8 cellular contexts compared by ENCODE assay signal in genomic region chr16:381788-382717, GRCh38. TPM values are rescaled to one million over a fixed set of nuclear protein-coding genes. Genes with fewer than 3 reads are reported as not detected.
DNase-seq lines count a peak whose midpoint lies in the region; TF ChIP-seq lines count a peak whose summit lies in the region.

TSS of gene PGAP6 (minus strand) at chr16:381978. CDS start at chr16:381821, 157 bp downstream.

- H3K27ac Mint-ChIP-seq in endodermal cell: peak within 1 kb of the TSS; percentile 55

- H3K4me1 Mint-ChIP-seq in endodermal cell: peaks cover 31% of the 10 kb centered on the region

- H3K27me3 Mint-ChIP-seq in endodermal cell (ENCODE audit: insufficient read depth): no peaks in the 10 kb centered on the region

- peak; percentile 71 for DNase-seq in GM06990 (ENCODE audit: extremely low read depth, insufficient read length)
- DNase-seq in H4 (ENCODE audit: low spot score): no peak
- DNase-seq in NCI-H2171 treated with DMSO at 0.1 percent for 48 hours (lab: John Stamatoyannopoulos, UW): peak; percentile 42
- peak; percentile 81 for DNase-seq in endodermal cell
- peak; percentile 45 for DNase-seq in stimulated activated CD8-positive, alpha-beta memory T cell treated with anti-CD3 and anti-CD28 coated beads, Interleukin-15, amount 100 ng/mL, for 24 hours (ENCODE audit: low read depth)
- DNase-seq in NCI-H1048 (lab: John Stamatoyannopoulos, UW): no peak

- no peaks in the 10 kb centered on the region for H3K9me3 Mint-ChIP-seq in endodermal cell

- H3K4me3 ChIP-seq in GM06990 (replicated peaks; ENCODE audit: low read depth, low read length) (peak within 1 kb of the TSS; percentile 84), endodermal cell (ENCODE audit: low read length) (peak within 1 kb of the TSS; percentile 84), mesodermal cell (ENCODE audit: extremely low read depth, insufficient read depth, low read length, poor library complexity, severe bottlenecking) (peak within 1 kb of the TSS; percentile 92)

- WGBS in endodermal cell (ENCODE audit: insufficient coverage in 1 of 2, insufficient read length in 1 of 2), 2 experiments: 1 to 3% methylated on average over 35 to 111 of the region's 123 CpGs
- 0 to 2% methylated on average over 60 to 63 of the region's 123 CpGs for WGBS in mesodermal cell (ENCODE audit: insufficient coverage in 2 of 2), 2 experiments

- no peaks in the 10 kb centered on the region; the same call in 1 of the 2 replicates for H3K36me3 ChIP-seq in GM06990 (ENCODE audit: control insufficient read depth, insufficient read depth, low read length)
- no peaks in the 10 kb centered on the region for H3K36me3 ChIP-seq in endodermal cell (ENCODE audit: control insufficient read depth, insufficient read depth, low read length)
- peaks cover 24% of the 10 kb centered on the region for H3K36me3 ChIP-seq in mesodermal cell (ENCODE audit: control insufficient read depth, insufficient read depth, low read length)

- H3K27ac ChIP-seq in endodermal cell (ENCODE audit: low read depth, low read length) (no peak within 1 kb of the TSS), mesodermal cell (ENCODE audit: low read depth, low read length, severe bottlenecking) (no peak within 1 kb of the TSS)

- H3K9me3 ChIP-seq in endodermal cell (ENCODE audit: control insufficient read depth, low read length) (no peaks in the 10 kb centered on the region), mesodermal cell (ENCODE audit: control insufficient read depth, low read length) (no peaks in the 10 kb centered on the region)

- CTCF ChIA-PET in activated CD8-positive, alpha-beta memory T cell treated with anti-CD3 and anti-CD28 coated beads for 36 hours (lab: Charles Lee): interaction anchor here (1.1 to 1.9 kb wide), 2 partner anchors 10 to 20 kb away, joined by 3 to 5 read pairs; no protein-coding TSS in a partner anchor

- H3K4me1 ChIP-seq in endodermal cell (ENCODE audit: control insufficient read depth, insufficient read depth, low read length) (peaks cover 24% of the 10 kb centered on the region), mesodermal cell (ENCODE audit: control insufficient read depth, insufficient read depth, low read length, poor library complexity, severe bottlenecking) (peaks cover 29% of the 10 kb centered on the region)

- H3K9ac ChIP-seq in endodermal cell (ENCODE audit: extremely low read depth, low read length, poor library complexity, severe bottlenecking): peak within 1 kb of the TSS; percentile 63

- POLR2A ChIA-PET in activated CD8-positive, alpha-beta memory T cell treated with anti-CD3 and anti-CD28 coated beads for 36 hours (lab: Charles Lee): interaction anchor here (0.8 kb wide), 1 partner anchor 145 kb away, joined by 3 read pairs; the partner anchor contains the start of gene CAPN15

- no peaks in the 10 kb centered on the region for H3K36me3 Mint-ChIP-seq in endodermal cell (ENCODE audit: low read depth)

- H3K27me3 ChIP-seq in GM06990 (replicated peaks; ENCODE audit: control insufficient read depth, insufficient read depth, low read length) (no peaks in the 10 kb centered on the region), endodermal cell (ENCODE audit: control insufficient read depth, insufficient read depth, low read length, poor library complexity, severe bottlenecking) (no peaks in the 10 kb centered on the region)

- peak within 1 kb of the TSS; percentile 77 for H3K4me3 Mint-ChIP-seq in endodermal cell

- TF ChIP-seq CTCF in GM06990 (IDR thresholded peaks at IDR 0.05; ENCODE audit: insufficient read depth, low read length, poor library complexity, severe bottlenecking) (no peak), endodermal cell (conservative IDR thresholded peaks at IDR 0.05) (no peak)

RNA-seq across cellular contexts. Expression of gene PGAP6, which starts in this region (rescaled TPM):
- 13.7 and 15.9 TPM in 2 replicates for total RNA-seq in H4 (2014; rRNA removed; shearing (Covaris generic))
- 10 to 100 TPM; 33.9 to 36.9 TPM for total RNA-seq in activated CD8-positive, alpha-beta memory T cell treated with anti-CD3 and anti-CD28 coated beads for 36 hours
- 100 to 1,000 TPM; 104 to 115 TPM for total RNA-seq in endodermal cell
- polyA plus RNA-seq in endodermal cell (2013, experiment 1 of 2): 50.8 TPM
- 45.1 TPM for polyA plus RNA-seq in endodermal cell (2013, experiment 2 of 2)
- 81.4 TPM for polyA plus RNA-seq in mesodermal cell (2013, experiment 1 of 2)
- 64.9 TPM for polyA plus RNA-seq in mesodermal cell (2013, experiment 2 of 2)

Comparison
In these comparisons a context has a peak if more than half of its experiments do, and no peak if none do; other contexts are left out.
1. DNase-seq: peak in GM06990 (single experiment), NCI-H2171 treated with DMSO at 0.1 percent for 48 hours (single experiment), endodermal cell (single experiment) and stimulated activated CD8-positive, alpha-beta memory T cell treated with anti-CD3 and anti-CD28 coated beads, Interleukin-15, amount 100 ng/mL, for 24 hours (single experiment); none in H4 (single experiment) and NCI-H1048 (single experiment).
2. Peak in every context shown above with its lines, with median percentiles within 50 percentile points of each other: H3K4me3 ChIP-seq.